26 cellular contexts compared by ENCODE assay signal in genomic region chr5:132611965-132612364, GRCh38. TPM values are rescaled to one million over a fixed set of nuclear protein-coding genes. Genes with fewer than 3 reads are reported as not detected.
"Had no signal": no experiment of that assay in that cellular context is flagged by ENCODE, and none has a peak within 500 bp of the region (broad histone marks: within the 10 kb centered on the region; RNA-seq: fewer than 3 reads in every experiment).

No MANE protein-coding gene starts in this region.

- H3K4me3 Mint-ChIP-seq: IgD-negative memory B cell had no signal

- H3K4me3 ChIP-seq: MG63, SJSA1, SK-N-MC had no signal

- DNase-seq: KBM-7, MG63, NCI-H1092, NCI-H1105 treated with DMSO at 0.1 percent for 48 hours, NCI-H1417 treated with DMSO at 0.1 percent for 48 hours, NCI-H146, NCI-H187, NCI-H2029, NCI-H2081 treated with DMSO at 0.1 percent for 48 hours, NCI-H2171, NCI-H226, NCI-H446, NCI-H510A, NCI-H524 treated with DMSO at 0.1 percent for 48 hours, NCI-H69, NCI-H774, Right ventricle myocardium superior, RPMI8226, SIG-M5 had no signal

- H3K9me3 ChIP-seq: MG63, SJSA1 had no signal

- FAIRE-seq: HTR-8/SVneo, RCC 7860 had no signal

- H3K27me3 ChIP-seq: MG63, SJSA1 had no signal

- H3K4me1 ChIP-seq: SJSA1 had no signal

- H3K27ac ChIP-seq: HL-60, SJSA1, SK-N-MC had no signal

- H3K27me3 Mint-ChIP-seq: IgD-negative memory B cell had no signal

- H3K27ac Mint-ChIP-seq: IgD-negative memory B cell had no signal

RNA-seq across cellular contexts. Expression of gene IL13, which starts 46.0 kb away (rescaled TPM):
- total RNA-seq: LHCN-M2, Right ventricle myocardium superior, SJSA1 had no signal
- polyA plus RNA-seq: IgD-negative memory B cell had no signal
